Comparison of ENCODE assay signal across 17 cellular contexts in genomic region chr3:157027861-157028745, GRCh38.
"Had no signal": no experiment of that assay in that cellular context is flagged by ENCODE, and none has a peak within 500 bp of the region (broad histone marks: within the 10 kb centered on the region; RNA-seq: fewer than 3 reads in every experiment).

No MANE protein-coding gene starts in this region.

- H3K27ac ChIP-seq: epithelial cell of prostate, gastroesophageal sphincter, ovary, stomach, testis, upper lobe of left lung had no signal

- H3K27ac Mint-ChIP-seq: activated CD4-positive, alpha-beta T cell treated with anti-CD3 and anti-CD28 coated beads, Interleukin-2, amount 10 ng/mL, durations not matched to agents 24 days and 14 days; activated naive CD8-positive, alpha-beta T cell treated with anti-CD3 and anti-CD28 coated beads for 36 hours; effector memory CD8-positive, alpha-beta T cell; immature natural killer cell had no signal

- H3K9me3 Mint-ChIP-seq: effector memory CD8-positive, alpha-beta T cell; immature natural killer cell had no signal

- H3K9me3 ChIP-seq: gastroesophageal sphincter, ovary, stomach, testis, upper lobe of left lung had no signal

- H3K4me3 ChIP-seq: gastroesophageal sphincter, ovary, stomach, testis, upper lobe of left lung had no signal

- H3K36me3 Mint-ChIP-seq: activated naive CD8-positive, alpha-beta T cell treated with anti-CD3 and anti-CD28 coated beads for 36 hours; immature natural killer cell had no signal

- H3K4me1 ChIP-seq: gastroesophageal sphincter, stomach, testis, upper lobe of left lung had no signal

- H3K4me1 Mint-ChIP-seq: activated CD4-positive, alpha-beta T cell treated with anti-CD3 and anti-CD28 coated beads, Interleukin-2, amount 10 ng/mL, durations not matched to agents 24 days and 14 days had no signal

- H3K36me3 ChIP-seq: gastroesophageal sphincter, ovary, stomach, upper lobe of left lung had no signal

- ATAC-seq: effector memory CD8-positive, alpha-beta T cell; gastroesophageal sphincter; SK-N-SH treated with all-trans-retinoic acid at 6 μM for 48 hours had no signal

- H3K4me3 Mint-ChIP-seq: activated CD4-positive, alpha-beta T cell treated with anti-CD3 and anti-CD28 coated beads, Interleukin-2, amount 10 ng/mL, durations not matched to agents 24 days and 14 days; activated naive CD8-positive, alpha-beta T cell treated with anti-CD3 and anti-CD28 coated beads for 36 hours; effector memory CD8-positive, alpha-beta T cell; immature natural killer cell had no signal

- DNase-seq: activated CD4-positive, alpha-beta T cell treated with anti-CD3 and anti-CD28 coated beads, Interleukin-2, amount 10 ng/mL, durations not matched to agents 24 days and 14 days; activated CD8-positive, alpha-beta memory T cell treated with anti-CD3 and anti-CD28 coated beads, Interleukin-2, amount 50 U/mL, for 48 hours; activated gamma-delta T cell treated with Interleukin-2 at 50 U/mL for 16 hours; activated naive CD8-positive, alpha-beta T cell treated with anti-CD3 and anti-CD28 coated beads for 36 hours; anterior cingulate cortex; effector memory CD8-positive, alpha-beta T cell; immature natural killer cell; ovary; stimulated activated CD4-positive, alpha-beta T cell treated with anti-CD3 and anti-CD28 coated beads, Interleukin-12 subunit alpha, Interleukin-12 subunit beta, amount 100 ng/mL, for 4 hours; stimulated activated CD4-positive, alpha-beta T cell treated with anti-CD3 and anti-CD28 coated beads, Interleukin-2, amount 100 ng/mL, for 24 hours; stomach; T-helper 1 cell; testis; upper lobe of left lung had no signal
